Comparison of ENCODE assay signal across 13 cellular contexts in genomic region chr19:43634516-43634876, GRCh38. TPM values are rescaled to one million over a fixed set of nuclear protein-coding genes. Genes with fewer than 3 reads are reported as not detected.
DNase-seq lines count a peak whose midpoint lies in the region; ATAC-seq and TF ChIP-seq lines count a peak whose summit lies in the region.
"Had no signal": no experiment of that assay in that cellular context is flagged by ENCODE, and none has a peak within 500 bp of the region (broad histone marks: within the 10 kb centered on the region; RNA-seq: fewer than 3 reads in every experiment).

No MANE protein-coding gene starts in this region.

- H3K9me3 Mint-ChIP-seq in CD14-positive monocyte (peaks cover 0 to 15% (median 3%) of the 10 kb centered on the region in 7 donors), chondrocyte (ENCODE audit: low read depth) (no peaks in the 10 kb centered on the region)

- no peak overlapping the region for H3K4me2 ChIP-seq in IMR-90 (ENCODE audit: low read depth, low read length)

- no peak overlapping the region for H3K4ac ChIP-seq in IMR-90 (ENCODE audit: low read depth, low read length)

- H3K9me1 ChIP-seq in IMR-90 (ENCODE audit: insufficient read depth, low read length), result no peaks in the 10 kb centered on the region

- H3K9ac ChIP-seq in IMR-90 (ENCODE audit: low read depth, low read length) (no peak overlapping the region), duodenal mucosa (ENCODE audit: low read depth in 1 of 2, low read length in 2 of 2) (no peak overlapping the region)

- H4K5ac ChIP-seq in IMR-90 (ENCODE audit: low read depth, low read length), result no peak overlapping the region

- no peak overlapping the region for H2BK5ac ChIP-seq in IMR-90 (ENCODE audit: low read depth, low read length, poor library complexity, severe bottlenecking)

- H3K79me1 ChIP-seq in IMR-90 (ENCODE audit: low read depth in 1 of 2, low read length in 2 of 2), result no peaks in the 10 kb centered on the region

- ATAC-seq in IMR-90 (ENCODE audit: low read depth), result no peak; the same call in 1 of the 2 replicates

- no peaks in the 10 kb centered on the region for H4K20me1 ChIP-seq in IMR-90 (ENCODE audit: insufficient read depth, low read length)

- H3K56ac ChIP-seq in IMR-90 (ENCODE audit: extremely low read depth, insufficient read depth, low read length), result no peak overlapping the region

- no peak overlapping the region for H2BK20ac ChIP-seq in IMR-90 (ENCODE audit: low read depth, low read length)

- no peak overlapping the region for H3K18ac ChIP-seq in IMR-90 (ENCODE audit: low read depth, low read length)

- WGBS in IMR-90 (ENCODE audit: extremely low coverage in 2 of 2, insufficient read length in 1 of 2), 2 experiments, result no CpG with 5 or more reads among the region's 5 CpGs

- H2BK15ac ChIP-seq in IMR-90 (ENCODE audit: low read depth, low read length), result no peak overlapping the region

- H3K9me3 ChIP-seq in IMR-90 (ENCODE audit: control insufficient read depth, insufficient read depth, low read length) (no peaks in the 10 kb centered on the region), duodenal mucosa (ENCODE audit: control insufficient read depth in 1 of 2, low read length in 2 of 2) (no peaks in the 10 kb centered on the region)
- H3K9me3 ChIP-seq: neutrophil, stomach had no signal

- no peak for TF ChIP-seq RAD21 in IMR-90 (IDR thresholded peaks at IDR 0.05; ENCODE audit: low read length)

- dilution Hi-C loops in IMR-90 (cut with HindIII; ENCODE audit: low sequenced_read_pairs, unreplicated experiment), result no loop called here

- intact Hi-C loops in IMR-90 (cut with micrococcal nuclease) (no loop called here), CD14-positive monocyte (cut with micrococcal nuclease) (no loop called here)

- no peak for TF ChIP-seq CTCF in IMR-90 (conservative IDR thresholded peaks at IDR 0.05; ENCODE audit: low read depth, low read length)
- no peak for TF ChIP-seq CTCF in retinal pigment epithelial cell (conservative IDR thresholded peaks at IDR 0.05; ENCODE audit: low read depth, low read length)
- TF ChIP-seq CTCF in CD14-positive monocyte (IDR thresholded peaks at IDR 0.05), result no peak
- TF ChIP-seq CTCF in brain microvascular endothelial cell (IDR thresholded peaks at IDR 0.05; ENCODE audit: low read depth, low read length, missing control alignments), result no peak
- TF ChIP-seq CTCF in chondrocyte (IDR thresholded peaks at IDR 0.05), result no peak

- H2AK5ac ChIP-seq in IMR-90 (ENCODE audit: low read depth, low read length), result no peak overlapping the region

- H2AK9ac ChIP-seq in IMR-90 (replicated peaks; ENCODE audit: low read depth, low read length, poor library complexity), result peak overlapping the region; percentile 50

- POLR2A ChIA-PET in IMR-90 (lab: Charles Lee; ENCODE audit: unreplicated experiment), result no interaction called here

- peak overlapping the region; percentile 0 for H2AFZ ChIP-seq in IMR-90 (replicated peaks; ENCODE audit: low read length, poor library complexity)

- TF ChIP-seq POLR2A in IMR-90 (IDR thresholded peaks at IDR 0.05; ENCODE audit: low read depth, low read length), result no peak

- peaks cover 9% of the 10 kb centered on the region for H3K4me1 Mint-ChIP-seq in CD14-positive monocyte
- peaks cover 12% of the 10 kb centered on the region for H3K4me1 Mint-ChIP-seq in chondrocyte (ENCODE audit: low read depth)

- CTCF ChIA-PET in IMR-90 (lab: Yijun Ruan, JAX), result no interaction called here

- H4K91ac ChIP-seq in IMR-90 (ENCODE audit: insufficient read depth, low read depth, low read length), result no peak overlapping the region

- no peak overlapping the region for H3K23ac ChIP-seq in IMR-90 (ENCODE audit: low read depth, low read length)

- H3K4me1 ChIP-seq in IMR-90 (ENCODE audit: control insufficient read depth, insufficient read depth, low read length) (peaks cover 5% of the 10 kb centered on the region; the same call in 1 of the 2 replicates), duodenal mucosa (ENCODE audit: control insufficient read depth in 1 of 2, insufficient read depth in 2 of 2, low read length in 2 of 2) (peaks cover 0 to 3% of the 10 kb centered on the region in 2 donors)

- in situ Hi-C loops in IMR-90 (cut with MboI; ENCODE audit: low sequenced_read_pairs) (no loop called here), brain microvascular endothelial cell (cut with HindIII; ENCODE audit: low pct_ligation_motif_present, low sequenced_read_pairs) (no loop called here)

- no peak overlapping the region for H3K14ac ChIP-seq in IMR-90 (replicated peaks; ENCODE audit: low read depth, low read length)

- H3K27ac ChIP-seq in IMR-90 (ENCODE audit: insufficient read depth, low read length) (no peak overlapping the region), duodenal mucosa (ENCODE audit: low read depth, low read length) (peak overlapping the region; percentile 28), brain microvascular endothelial cell (no peak overlapping the region)
- H3K27ac ChIP-seq: neutrophil had no signal

- H3K27me3 ChIP-seq in IMR-90 (ENCODE audit: control insufficient read depth, insufficient read depth, low read length) (peaks cover 28% of the 10 kb centered on the region), duodenal mucosa (ENCODE audit: control insufficient read depth in 1 of 2, insufficient read depth in 2 of 2, low read length in 2 of 2) (peaks cover 14% of the 10 kb centered on the region in 2 donors), brain microvascular endothelial cell (replicated peaks) (peaks cover 7% of the 10 kb centered on the region)

- H3K36me3 ChIP-seq in IMR-90 (ENCODE audit: control insufficient read depth, insufficient read depth, low read length) (no peaks in the 10 kb centered on the region), duodenal mucosa (ENCODE audit: control insufficient read depth in 1 of 2, insufficient read depth in 2 of 2, low read length in 2 of 2) (no peaks in the 10 kb centered on the region), brain microvascular endothelial cell (replicated peaks) (no peaks in the 10 kb centered on the region)
- H3K36me3 ChIP-seq: neutrophil, stomach had no signal

- H3K27me3 Mint-ChIP-seq in CD14-positive monocyte (ENCODE audit: low read depth in 3 of 3), result peaks cover 35 to 59% (median 49%) of the 10 kb centered on the region in 3 donors
- peaks cover 9% of the 10 kb centered on the region for H3K27me3 Mint-ChIP-seq in chondrocyte (ENCODE audit: low read depth)

- H3K36me3 Mint-ChIP-seq in CD14-positive monocyte (peaks cover 4 to 7% of the 10 kb centered on the region in 2 donors), chondrocyte (ENCODE audit: low read depth) (no peaks in the 10 kb centered on the region)
- H3K36me3 Mint-ChIP-seq: activated naive CD8-positive, alpha-beta T cell had no signal

- H3K4me3 ChIP-seq in IMR-90 (ENCODE audit: insufficient read depth, low read depth, low read length), result no peak overlapping the region
- no peak overlapping the region for H3K4me3 ChIP-seq in duodenal mucosa (ENCODE audit: low read depth in 1 of 2, low read length in 2 of 2)
- H3K4me3 ChIP-seq in retinal pigment epithelial cell (ENCODE audit: low read length), result peak overlapping the region; percentile 51
- no peak overlapping the region for H3K4me3 ChIP-seq in brain microvascular endothelial cell (ENCODE audit: low read depth, low read length)

- DNase-seq in IMR-90 (no peak), left kidney (ENCODE audit: low read depth, low spot score) (peak; percentile 61), retinal pigment epithelial cell (ENCODE audit: low read depth) (no peak), CD14-positive monocyte (ENCODE audit: low spot score) (no peak), brain microvascular endothelial cell (no peak), SW480 (ENCODE audit: low spot score) (no peak), chondrocyte (ENCODE audit: low spot score) (no peak)
- DNase-seq: effector memory CD4-positive, alpha-beta T cell; NCI-H524; stomach had no signal

- H3K27ac Mint-ChIP-seq in CD14-positive monocyte (no peak overlapping the region), chondrocyte (ENCODE audit: unreplicated experiment) (no peak overlapping the region)
- H3K27ac Mint-ChIP-seq: activated naive CD8-positive, alpha-beta T cell had no signal

- no peak overlapping the region for H3K4me3 Mint-ChIP-seq in CD14-positive monocyte
- no peak overlapping the region for H3K4me3 Mint-ChIP-seq in chondrocyte (ENCODE audit: unreplicated experiment)
- H3K4me3 Mint-ChIP-seq: activated naive CD8-positive, alpha-beta T cell had no signal

- peak overlapping the region; percentile 2 to 78; a peak in 1 of 4 replicates for H4K8ac ChIP-seq in IMR-90 (ENCODE audit: low read depth in 2 of 2, low read length in 2 of 2)

- no peak overlapping the region for H2BK120ac ChIP-seq in IMR-90 (ENCODE audit: low read depth, low read length)

- no TSS peak for BruUV-seq in IMR-90 (replicated peaks; lab: Mats Ljungman, UMichigan)

RNA-seq across cellular contexts. Expression of gene CADM4, which starts 5.2 kb away (rescaled TPM):
- total RNA-seq in IMR-90 (2012; rRNA removed), result 1.7 and 2.0 TPM in 2 replicates
- 4.0 and 4.9 TPM in 2 replicates for polyA plus RNA-seq in IMR-90 (2012; rRNA removed)
- 4.3 and 7.1 TPM in 2 replicates for polyA plus RNA-seq in IMR-90 (2012; cell fraction: cytosol; rRNA removed)
- polyA plus RNA-seq in IMR-90 (2012; cell fraction: nucleus; rRNA removed; ENCODE audit: low replicate concordance), result 2.1 and 2.2 TPM in 2 replicates
- polyA plus RNA-seq in CD14-positive monocyte, result under 1 TPM; 0.10 to 0.31 TPM
- total RNA-seq in chondrocyte, result 5.6 to 7.1 TPM (median 6.1 TPM) in 3 replicates

RNA-seq across cellular contexts. Expression of gene ZNF428, which starts 15.1 kb away (rescaled TPM):
- 9.9 and 10.3 TPM in 2 replicates for total RNA-seq in IMR-90 (2012; rRNA removed)
- polyA plus RNA-seq in IMR-90 (2012; rRNA removed), result 32.3 and 45.4 TPM in 2 replicates
- polyA plus RNA-seq in IMR-90 (2012; cell fraction: cytosol; rRNA removed), result 49.1 and 54.4 TPM in 2 replicates
- polyA plus RNA-seq in IMR-90 (2012; cell fraction: nucleus; rRNA removed; ENCODE audit: low replicate concordance), result 16.4 and 17.3 TPM in 2 replicates
- 1 to 10 TPM; 3.8 to 3.9 TPM for polyA plus RNA-seq in CD14-positive monocyte
- 50.7 to 53.9 TPM (median 52.5 TPM) in 3 replicates for total RNA-seq in chondrocyte

RNA-seq across cellular contexts. Expression of gene SRRM5, which starts 22.6 kb away (rescaled TPM):
- total RNA-seq in IMR-90 (2012; rRNA removed) (not detected in 2 replicates), chondrocyte (0.12 to 0.27 TPM in 2 of 3 replicates, not detected in the other)
- polyA plus RNA-seq in IMR-90 (2012; rRNA removed) (0.10 TPM in 2 replicates), CD14-positive monocyte (not detected)
- polyA plus RNA-seq in IMR-90 (2012; cell fraction: cytosol; rRNA removed), result 0.02 TPM in 1 of 2 replicates, not detected in the other
- 0.47 and 1.0 TPM in 2 replicates for polyA plus RNA-seq in IMR-90 (2012; cell fraction: nucleus; rRNA removed; ENCODE audit: low replicate concordance)
- total RNA-seq: stomach had no signal

RNA-seq across cellular contexts. Expression of gene PLAUR, which starts 35.5 kb away (rescaled TPM):
- total RNA-seq in IMR-90 (2012; rRNA removed), result 112 and 115 TPM in 2 replicates
- polyA plus RNA-seq in IMR-90 (2012; rRNA removed), result 263 and 328 TPM in 2 replicates
- 330 and 334 TPM in 2 replicates for polyA plus RNA-seq in IMR-90 (2012; cell fraction: cytosol; rRNA removed)
- polyA plus RNA-seq in IMR-90 (2012; cell fraction: nucleus; rRNA removed; ENCODE audit: low replicate concordance), result 200 and 249 TPM in 2 replicates
- 100 to 1,000 TPM; 212 to 284 TPM for polyA plus RNA-seq in CD14-positive monocyte
- 16.3 to 23.6 TPM (median 19.9 TPM) in 3 replicates for total RNA-seq in chondrocyte

RNA-seq across cellular contexts. Expression of gene ZNF576, which starts 38.1 kb away (rescaled TPM):
- total RNA-seq in IMR-90 (2012; rRNA removed), result 8.6 and 13.8 TPM in 2 replicates
- polyA plus RNA-seq in IMR-90 (2012; rRNA removed), result 19.5 and 24.9 TPM in 2 replicates
- polyA plus RNA-seq in IMR-90 (2012; cell fraction: cytosol; rRNA removed), result 15.5 and 19.7 TPM in 2 replicates
- polyA plus RNA-seq in IMR-90 (2012; cell fraction: nucleus; rRNA removed; ENCODE audit: low replicate concordance), result 8.5 and 11.8 TPM in 2 replicates
- polyA plus RNA-seq in CD14-positive monocyte, result 1 to 10 TPM; 7.2 to 8.4 TPM
- total RNA-seq in chondrocyte, result 11.9 to 17.6 TPM (median 12.1 TPM) in 3 replicates
